Comparison of ENCODE assay signal across 9 cellular contexts in the genomic region with DNA sequence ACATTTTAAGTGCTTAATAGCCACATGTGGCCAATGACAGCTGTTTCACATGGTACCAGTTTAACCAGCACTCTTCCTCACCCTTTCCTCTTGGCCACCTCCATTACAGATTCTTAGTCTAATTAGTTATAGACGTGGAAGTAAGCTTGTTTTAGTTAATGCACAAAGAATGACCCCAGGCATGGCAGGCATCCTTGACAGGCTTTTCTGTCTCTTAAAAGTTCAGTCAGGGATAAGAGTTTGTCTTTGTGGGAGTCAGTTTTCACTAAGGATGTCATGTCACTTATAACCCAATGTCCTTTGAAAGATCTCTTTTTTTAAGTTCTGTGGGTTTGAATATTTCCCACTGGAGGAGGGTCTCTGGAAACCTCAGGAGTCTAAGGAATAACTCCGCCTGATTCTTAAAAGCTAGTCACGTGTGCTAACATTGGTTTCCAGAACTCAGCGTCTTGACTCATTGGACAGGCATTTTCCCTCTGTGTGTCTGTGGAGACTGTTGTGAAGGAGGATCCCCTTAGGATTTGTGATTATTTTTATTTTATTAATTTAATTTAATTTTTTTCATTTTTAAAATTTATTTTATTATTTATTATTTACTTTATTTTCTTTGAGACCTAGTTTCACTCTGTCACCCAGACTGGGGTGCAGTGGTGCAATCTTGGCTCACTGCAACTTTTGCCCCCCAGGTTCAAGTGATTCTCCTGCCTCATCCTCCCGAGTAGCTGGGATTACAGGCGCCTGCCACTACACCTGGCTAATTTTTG.
DNase-seq lines count a peak whose midpoint lies in the region; ATAC-seq and TF ChIP-seq lines count a peak whose summit lies in the region.
"Had no signal": no experiment of that assay in that cellular context is flagged by ENCODE, and none has a peak within 500 bp of the region (broad histone marks: within the 10 kb centered on the region; RNA-seq: fewer than 3 reads in every experiment).

No MANE protein-coding gene starts in this region.

- H3K14ac ChIP-seq in trophoblast cell (ENCODE audit: low read length): no peak overlapping the region

- H3K36me3 ChIP-seq in Panc1 (ENCODE audit: control insufficient read depth, insufficient read depth, low read length) (no peaks in the 10 kb centered on the region), fibroblast of lung (ENCODE audit: control insufficient read depth, insufficient read depth, low read length) (no peaks in the 10 kb centered on the region), trophoblast cell (ENCODE audit: control insufficient read depth in 1 of 2, insufficient read depth in 2 of 2, low read length in 2 of 2) (no peaks in the 10 kb centered on the region)

- H2BK120ac ChIP-seq in trophoblast cell (ENCODE audit: insufficient read depth, low read length, poor library complexity): no peak overlapping the region

- peaks cover 4% of the 10 kb centered on the region for H4K20me1 ChIP-seq in fibroblast of lung (ENCODE audit: control insufficient read depth, extremely low read depth, insufficient read depth, low read length)

- H3K9ac ChIP-seq in fibroblast of lung (ENCODE audit: insufficient read depth, low read length): no peak overlapping the region
- H3K9ac ChIP-seq in trophoblast cell (ENCODE audit: low read length): no peak overlapping the region

- peaks cover 17% of the 10 kb centered on the region for H3K4me1 Mint-ChIP-seq in activated CD8-positive, alpha-beta memory T cell treated with anti-CD3 and anti-CD28 coated beads, Interleukin-2, amount 10 ng/mL, durations not matched to agents 7 days and 5 days

- H2AFZ ChIP-seq in fibroblast of lung (ENCODE audit: low read length) (no peak overlapping the region), trophoblast cell (ENCODE audit: insufficient read depth, low read length, poor library complexity) (no peak overlapping the region)

- H3K23ac ChIP-seq in trophoblast cell (ENCODE audit: low read length): no peak overlapping the region

- H3K36me3 Mint-ChIP-seq in activated CD8-positive, alpha-beta memory T cell treated with anti-CD3 and anti-CD28 coated beads, Interleukin-2, amount 10 ng/mL, durations not matched to agents 7 days and 5 days: no peaks in the 10 kb centered on the region

- H3K4me1 ChIP-seq in Panc1 (ENCODE audit: control insufficient read depth, insufficient read depth, low read length) (peaks cover 33% of the 10 kb centered on the region), fibroblast of lung (ENCODE audit: control insufficient read depth, extremely low read depth, insufficient read depth, low read length) (peaks cover 20% of the 10 kb centered on the region), trophoblast cell (ENCODE audit: control insufficient read depth in 1 of 2, insufficient read depth in 2 of 2, low read length in 2 of 2) (peaks cover 0 to 3% of the 10 kb centered on the region in 2 experiments)

- no peak for TF ChIP-seq CTCF in Panc1 (IDR thresholded peaks at IDR 0.05)
- TF ChIP-seq CTCF in fibroblast of lung (conservative IDR thresholded peaks at IDR 0.05 in 1 of 2, IDR thresholded peaks at IDR 0.05 in 1 of 2; ENCODE audit: low read depth in 1 of 2, low read length in 2 of 2): no peak

- ATAC-seq in Panc1 (peak; percentile 63; the same call in 1 of the 2 replicates), HG03469 (IDR thresholded peaks at IDR 0.05; ENCODE audit: unreplicated experiment) (no peak)
- no peak for ATAC-seq in activated CD8-positive, alpha-beta memory T cell treated with anti-CD3 and anti-CD28 coated beads, Interleukin-2, amount 10 ng/mL, durations not matched to agents 7 days and 5 days

- intact Hi-C loops in Panc1 (cut with micrococcal nuclease; ENCODE audit: unreplicated experiment): no loop called here

- H3K27ac ChIP-seq in Panc1 (ENCODE audit: low read length): no peak overlapping the region
- peak overlapping the region; percentile 61 for H3K27ac ChIP-seq in fibroblast of lung (ENCODE audit: insufficient read depth, low read length)
- peak overlapping the region; percentile 56 for H3K27ac ChIP-seq in trophoblast cell (ENCODE audit: low read depth, low read length)

- no peak overlapping the region for H3K18ac ChIP-seq in trophoblast cell (ENCODE audit: low read length)

- no peak overlapping the region for H2AK5ac ChIP-seq in trophoblast cell (ENCODE audit: low read length)

- H3K4me2 ChIP-seq in fibroblast of lung (ENCODE audit: extremely low read depth, insufficient read depth, low read length) (peak overlapping the region; percentile 18), trophoblast cell (ENCODE audit: low read length) (no peak overlapping the region)

- H3K9me3 ChIP-seq in Panc1 (ENCODE audit: control insufficient read depth, insufficient read depth, low read depth, low read length) (no peaks in the 10 kb centered on the region), fibroblast of lung (ENCODE audit: control insufficient read depth, insufficient read depth, low read depth, low read length) (no peaks in the 10 kb centered on the region), trophoblast cell (ENCODE audit: insufficient read depth, low read depth, low read length) (no peaks in the 10 kb centered on the region)

- H2BK5ac ChIP-seq in trophoblast cell (ENCODE audit: low read depth, low read length, poor library complexity): no peak overlapping the region

- no peak overlapping the region for H4K12ac ChIP-seq in trophoblast cell (ENCODE audit: low read depth, low read length)

- no peak overlapping the region for H3K27ac Mint-ChIP-seq in activated CD8-positive, alpha-beta memory T cell treated with anti-CD3 and anti-CD28 coated beads, Interleukin-2, amount 10 ng/mL, durations not matched to agents 7 days and 5 days

- DNase-seq in Daoy (ENCODE audit: low read depth): peak; percentile 84
- no peak for DNase-seq in Panc1 (ENCODE audit: low read depth, low spot score)
- peak; percentile 81 to 92 for DNase-seq in fibroblast of lung (ENCODE audit: low read depth in 2 of 2)
- peak; percentile 49 to 86 for DNase-seq in trophoblast cell
- no peak for DNase-seq in mesenteric fat pad (ENCODE audit: low spot score)
- no peak for DNase-seq in activated CD8-positive, alpha-beta memory T cell treated with anti-CD3 and anti-CD28 coated beads, Interleukin-2, amount 10 ng/mL, durations not matched to agents 7 days and 5 days
- DNase-seq in MV-4-11 (lab: John Stamatoyannopoulos, UW): no peak
- DNase-seq: activated effector memory CD4-positive, alpha-beta T cell treated with anti-CD3 and anti-CD28 coated beads, Interleukin-2, amount 50 U/mL, for 16 hours had no signal

- BruUV-seq in Panc1 (replicated peaks; lab: Mats Ljungman, UMichigan): no TSS peak

- WGBS in trophoblast cell (ENCODE audit: extremely low coverage, insufficient coverage, insufficient read length): no CpG with 5 or more reads among the region's 6 CpGs

- H3K4ac ChIP-seq in trophoblast cell (ENCODE audit: low read depth, low read length): no peak overlapping the region

- no peaks in the 10 kb centered on the region for H3K79me1 ChIP-seq in trophoblast cell (ENCODE audit: low read length)

- H2BK12ac ChIP-seq in trophoblast cell (ENCODE audit: low read length): no peak overlapping the region

- no peaks in the 10 kb centered on the region for H3K9me3 Mint-ChIP-seq in activated CD8-positive, alpha-beta memory T cell treated with anti-CD3 and anti-CD28 coated beads, Interleukin-2, amount 10 ng/mL, durations not matched to agents 7 days and 5 days (ENCODE audit: low read depth)

- H3K4me3 ChIP-seq in Panc1 (ENCODE audit: low read depth in 2 of 2, low read length in 2 of 2) (no peak overlapping the region), fibroblast of lung (replicated peaks in 1 of 4; ENCODE audit: control extremely low read depth in 1 of 4, insufficient read depth in 1 of 4, low read depth in 3 of 4, low read length in 4 of 4) (no peak overlapping the region), trophoblast cell (ENCODE audit: low read depth, low read length) (no peak overlapping the region)

- H3K79me2 ChIP-seq in fibroblast of lung (ENCODE audit: control insufficient read depth, insufficient read depth, low read length): peaks cover 45% of the 10 kb centered on the region
- H3K79me2 ChIP-seq in trophoblast cell (ENCODE audit: control insufficient read depth, insufficient read depth, low read length, poor library complexity): peaks cover 2% of the 10 kb centered on the region

- POLR2A ChIA-PET in Panc1 (lab: Charles Lee): no interaction called here

- no peaks in the 10 kb centered on the region for H3K27me3 ChIP-seq in Panc1 (ENCODE audit: control insufficient read depth, insufficient read depth, low read length)
- no peaks in the 10 kb centered on the region for H3K27me3 ChIP-seq in fibroblast of lung (ENCODE audit: control insufficient read depth, insufficient read depth, low read length)
- H3K27me3 ChIP-seq in trophoblast cell (ENCODE audit: insufficient read depth, low read length): no peaks in the 10 kb centered on the region

- no peak overlapping the region for H3K4me3 Mint-ChIP-seq in activated CD8-positive, alpha-beta memory T cell treated with anti-CD3 and anti-CD28 coated beads, Interleukin-2, amount 10 ng/mL, durations not matched to agents 7 days and 5 days

- no peaks in the 10 kb centered on the region for H3K27me3 Mint-ChIP-seq in activated CD8-positive, alpha-beta memory T cell treated with anti-CD3 and anti-CD28 coated beads, Interleukin-2, amount 10 ng/mL, durations not matched to agents 7 days and 5 days

- no peak overlapping the region for H4K8ac ChIP-seq in trophoblast cell (ENCODE audit: low read depth, low read length)

- no peak overlapping the region for H4K91ac ChIP-seq in trophoblast cell (ENCODE audit: low read depth, low read length)

- CTCF ChIA-PET in Panc1 (lab: Charles Lee): no interaction called here
- CTCF ChIA-PET in activated CD8-positive, alpha-beta memory T cell treated with anti-CD3 and anti-CD28 coated beads, Interleukin-2, amount 10 ng/mL, durations not matched to agents 7 days and 5 days (lab: Charles Lee): no interaction called here

- in situ Hi-C loops in Panc1 (cut with HindIII; ENCODE audit: low pct_unique_long_range_greater_than_20kb, low sequenced_read_pairs): no loop called here

Comparison
In these comparisons a context has a peak if more than half of its experiments do, and no peak if none do; other contexts are left out.
1. DNase-seq: peak in Daoy (single experiment), fibroblast of lung (2 of 2) and trophoblast cell (2 of 2); none in Panc1 (single experiment), mesenteric fat pad (single experiment), activated CD8-positive, alpha-beta memory T cell treated with anti-CD3 and anti-CD28 coated beads, Interleukin-2, amount 10 ng/mL, durations not matched to agents 7 days and 5 days (single experiment) and MV-4-11 (single experiment).